Comparison of ENCODE assay signal across 11 cellular contexts in the genomic region with DNA sequence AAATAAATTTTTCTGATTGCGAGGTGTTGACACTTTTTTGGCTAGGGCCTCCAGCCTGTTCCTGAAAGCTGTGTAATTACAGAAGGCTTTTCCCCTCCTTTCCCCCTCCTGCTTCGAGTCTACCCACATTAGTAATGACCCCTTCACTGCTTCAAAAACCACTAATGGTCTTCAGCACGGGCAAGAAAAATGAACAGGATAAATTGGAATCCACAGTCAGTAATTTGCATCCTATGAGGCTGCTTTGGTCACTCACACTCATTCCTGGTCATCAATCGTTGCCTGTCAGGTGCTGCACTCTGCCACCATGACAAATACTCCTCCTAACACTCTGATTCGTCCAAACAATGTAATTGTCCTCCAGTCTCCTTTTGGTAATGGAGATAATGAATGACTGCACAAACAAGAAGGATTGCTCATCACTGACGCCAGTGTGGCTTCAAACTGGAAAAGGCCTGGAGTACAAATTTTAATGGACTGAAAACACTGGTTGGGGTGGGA.
A peak's percentile ranks its signal among the peaks of the same experiment; 100 is the strongest.
DNase-seq lines count a peak whose midpoint lies in the region; ATAC-seq, FAIRE-seq and TF ChIP-seq lines count a peak whose summit lies in the region.
"Had no signal": no experiment of that assay in that cellular context is flagged by ENCODE, and none has a peak within 500 bp of the region (broad histone marks: within the 10 kb centered on the region; RNA-seq: fewer than 3 reads in every experiment).

No MANE protein-coding gene starts in this region.

- H3K4me3 ChIP-seq in GM12878 (no peak overlapping the region), left lung (no peak overlapping the region)

- RAD21 ChIA-PET in GM12878 (lab: Charles Lee; ENCODE audit: unreplicated experiment): no interaction called here

- H3K27me3 ChIP-seq in GM12878 (replicated peaks in 1 of 2; ENCODE audit: control insufficient read depth in 2 of 2, insufficient read depth in 2 of 2, low read length in 1 of 2) (no peaks in the 10 kb centered on the region), left lung (no peaks in the 10 kb centered on the region)

- H4K20me1 ChIP-seq in GM12878 (ENCODE audit: control insufficient read depth, insufficient read depth): no peaks in the 10 kb centered on the region

- no TSS peak for BruUV-seq in GM12878 (replicated peaks; lab: Mats Ljungman, UMichigan)

- in situ Hi-C loops in GM12878 (cut with MboI): no loop called here

- H3K36me3 ChIP-seq in GM12878 (ENCODE audit: control insufficient read depth in 2 of 2, insufficient read depth in 2 of 2, low read length in 1 of 2) (peaks cover 0 to 1% of the 10 kb centered on the region in 2 experiments; a peak in 2 of 4 replicates), left lung (no peaks in the 10 kb centered on the region)

- SMC1A ChIA-PET in GM12878 (lab: Charles Lee; ENCODE audit: uncharacterized antibody, unreplicated experiment): no interaction called here

- TF ChIP-seq CTCF in GM12878 (IDR thresholded peaks at IDR 0.05 in 2 of 3, conservative IDR thresholded peaks at IDR 0.05 in 1 of 3; ENCODE audit: control insufficient read depth in 2 of 3, extremely low read depth in 1 of 3, insufficient read depth in 1 of 3, low read depth in 3 of 3, low read length in 3 of 3) (no peak), left lung (IDR thresholded peaks at IDR 0.05) (no peak)

- TF ChIP-seq POLR2A in GM12878 (IDR thresholded peaks at IDR 0.05; ENCODE audit: low read depth, low read length): no peak

- WGBS in GM12878 (ENCODE audit: insufficient coverage, insufficient replicate concordance, low lambda C conversion rate, missing lambda C conversion rate): 37% methylated on average over 6 of the region's 6 CpGs

- peak; percentile 31; the same call in 2 of the 3 replicates for ATAC-seq in GM12878
- ATAC-seq in left lung: peak; percentile 47
- no peak for ATAC-seq in HG03280 (IDR thresholded peaks at IDR 0.05; ENCODE audit: unreplicated experiment)
- no peak for ATAC-seq in HG03354 (IDR thresholded peaks at IDR 0.05; ENCODE audit: poor library complexity, severe bottlenecking, unreplicated experiment)

- no peak for TF ChIP-seq EP300 in GM12878 (IDR thresholded peaks at IDR 0.05; ENCODE audit: borderline replicate concordance in 1 of 2, control insufficient read depth in 1 of 2, low read depth in 2 of 2, low read length in 2 of 2)

- no peaks in the 10 kb centered on the region for H3K79me2 ChIP-seq in GM12878 (ENCODE audit: control insufficient read depth, insufficient read depth, low read length)

- TF ChIP-seq RAD21 in GM12878 (IDR thresholded peaks at IDR 0.05; ENCODE audit: insufficient read depth, low read depth, low read length): no peak

- H3K4me2 ChIP-seq in GM12878 (ENCODE audit: control insufficient read depth, insufficient read depth): no peak overlapping the region

- no peak for FAIRE-seq in GM12878 (lab: Jason Lieb, UNC)
- FAIRE-seq: endometrium had no signal

- H3K9ac ChIP-seq in GM12878 (ENCODE audit: control insufficient read depth, insufficient read depth, low read length): no peak overlapping the region

- CTCF ChIA-PET in GM12878 (lab: Yijun Ruan, JAX): no interaction called here

- intact Hi-C loops in GM12878 (cut with micrococcal nuclease; ENCODE audit: unreplicated experiment) (no loop called here), left lung (cut with DNase I) (no loop called here)

- H3K4me1 ChIP-seq in GM12878 (ENCODE audit: control insufficient read depth, insufficient read depth, low read length): no peaks in the 10 kb centered on the region
- H3K4me1 ChIP-seq in left lung: no peaks in the 10 kb centered on the region

- no peak overlapping the region for H3K27ac ChIP-seq in GM12878 (ENCODE audit: control insufficient read depth, insufficient read depth)
- H3K27ac ChIP-seq in left lung: no peak overlapping the region

- DNase-seq in Daoy (ENCODE audit: low read depth): peak; percentile 93
- DNase-seq in NCI-H1436 (lab: John Stamatoyannopoulos, UW): peak; percentile 51
- no peak for DNase-seq in GM12878 (ENCODE audit: low read depth, low spot score)
- DNase-seq in left lung: no peak
- no peak for DNase-seq in midbrain (lab: John Stamatoyannopoulos, UW)
- no peak for DNase-seq in NCI-H2029 (lab: John Stamatoyannopoulos, UW)
- DNase-seq: activated B cell treated with CpG ODN at 0.5 μM for 24 hours; activated effector memory CD4-positive, alpha-beta T cell treated with anti-CD3 and anti-CD28 coated beads, Interleukin-2, amount 50 U/mL, for 16 hours had no signal

- POLR2A ChIA-PET in GM12878 (lab: Charles Lee): no interaction called here

- no peak overlapping the region for H2AFZ ChIP-seq in GM12878 (ENCODE audit: control insufficient read depth, low read depth, low read length)

- no peaks in the 10 kb centered on the region for H3K9me3 ChIP-seq in GM12878 (replicated peaks; ENCODE audit: control insufficient read depth, insufficient read depth, low read length)
- no peaks in the 10 kb centered on the region for H3K9me3 ChIP-seq in left lung

TF ChIP-seq in GM12878, 131 proteins besides CTCF, POLR2A, EP300 and RAD21:
- TF ChIP-seq, protein P1, sequence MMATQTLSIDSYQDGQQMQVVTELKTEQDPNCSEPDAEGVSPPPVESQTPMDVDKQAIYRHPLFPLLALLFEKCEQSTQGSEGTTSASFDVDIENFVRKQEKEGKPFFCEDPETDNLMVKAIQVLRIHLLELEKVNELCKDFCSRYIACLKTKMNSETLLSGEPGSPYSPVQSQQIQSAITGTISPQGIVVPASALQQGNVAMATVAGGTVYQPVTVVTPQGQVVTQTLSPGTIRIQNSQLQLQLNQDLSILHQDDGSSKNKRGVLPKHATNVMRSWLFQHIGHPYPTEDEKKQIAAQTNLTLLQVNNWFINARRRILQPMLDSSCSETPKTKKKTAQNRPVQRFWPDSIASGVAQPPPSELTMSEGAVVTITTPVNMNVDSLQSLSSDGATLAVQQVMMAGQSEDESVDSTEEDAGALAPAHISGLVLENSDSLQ (IDR thresholded peaks at IDR 0.05): 0 out of 2 replicates have a peak, but pooled peaks have one; percentile 48
- TF ChIP-seq BHLHE40 (IDR thresholded peaks at IDR 0.05; ENCODE audit: borderline replicate concordance in 1 of 2, low read depth in 2 of 2, low read length in 1 of 2): peak; percentile 6 to 15; a peak in 1 of 4 replicates
- TF ChIP-seq, protein P2, sequence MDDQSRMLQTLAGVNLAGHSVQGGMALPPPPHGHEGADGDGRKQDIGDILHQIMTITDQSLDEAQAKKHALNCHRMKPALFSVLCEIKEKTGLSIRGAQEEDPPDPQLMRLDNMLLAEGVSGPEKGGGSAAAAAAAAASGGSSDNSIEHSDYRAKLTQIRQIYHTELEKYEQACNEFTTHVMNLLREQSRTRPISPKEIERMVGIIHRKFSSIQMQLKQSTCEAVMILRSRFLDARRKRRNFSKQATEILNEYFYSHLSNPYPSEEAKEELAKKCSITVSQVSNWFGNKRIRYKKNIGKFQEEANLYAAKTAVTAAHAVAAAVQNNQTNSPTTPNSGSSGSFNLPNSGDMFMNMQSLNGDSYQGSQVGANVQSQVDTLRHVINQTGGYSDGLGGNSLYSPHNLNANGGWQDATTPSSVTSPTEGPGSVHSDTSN (IDR thresholded peaks at IDR 0.05; ENCODE audit: insufficient replicate concordance, low read depth, low read length): peak; percentile 65
- no peak for TF ChIP-seq ZZZ3 (IDR thresholded peaks at IDR 0.05; ENCODE audit: control insufficient read depth, insufficient read length, low read depth)

Comparison
In these comparisons a context has a peak if more than half of its experiments do, and no peak if none do; other contexts are left out.
1. DNase-seq: peak in Daoy (single experiment) and NCI-H1436 (single experiment); none in GM12878 (single experiment), left lung (0 of 2), midbrain (single experiment) and NCI-H2029 (single experiment).
2. ATAC-seq: peak in GM12878 (single experiment) and left lung (single experiment); none in HG03280 (single experiment) and HG03354 (single experiment).